ENCODE assay signal across 1 cellular context in genomic region chrX:53071604-53072417, GRCh38.
TF ChIP-seq lines count a peak whose summit lies in the region.

No MANE protein-coding gene starts in this region.

TF ChIP-seq in H1, 55 proteins besides CTCF, POLR2A, EP300 and RAD21:
- TF ChIP-seq POLR2AphosphoS5 (IDR thresholded peaks at IDR 0.05; ENCODE audit: low read depth, low read length) (peak; percentile 37; the same call in 1 of the 2 replicates), CREB1 (IDR thresholded peaks at IDR 0.05) (no peak), KDM1A (IDR thresholded peaks at IDR 0.05; ENCODE audit: borderline replicate concordance, low read length) (peak; percentile 99), EGR1 (IDR thresholded peaks at IDR 0.05; ENCODE audit: borderline replicate concordance, low read depth, low read length) (no peak), ASH2L (IDR thresholded peaks at IDR 0.05; ENCODE audit: low read length) (no peak), CHD7 (IDR thresholded peaks at IDR 0.05; ENCODE audit: insufficient replicate concordance, low read length) (no peak), FOSL1 (IDR thresholded peaks at IDR 0.05; ENCODE audit: insufficient read depth, low read depth, low read length) (no peak), SIRT6 (IDR thresholded peaks at IDR 0.05; ENCODE audit: low read length) (no peak), RXRA (IDR thresholded peaks at IDR 0.05; ENCODE audit: insufficient read depth, low read depth, low read length) (no peak), CBX8 (IDR thresholded peaks at IDR 0.05; ENCODE audit: borderline replicate concordance, low read depth, low read length) (no peak), NANOG (IDR thresholded peaks at IDR 0.05; ENCODE audit: insufficient read depth, low read depth, low read length, poor library complexity, severe bottlenecking) (no peak), TEAD4 (IDR thresholded peaks at IDR 0.05; ENCODE audit: low read depth, low read length) (no peak), SIN3A (conservative IDR thresholded peaks at IDR 0.05 in 1 of 2, IDR thresholded peaks at IDR 0.05 in 1 of 2; ENCODE audit: low read depth in 1 of 2, low read length in 2 of 2) (no peak), HDAC2 (IDR thresholded peaks at IDR 0.05; ENCODE audit: borderline replicate concordance in 1 of 2, low read depth in 2 of 2, low read length in 2 of 2) (no peak), BCL11A (IDR thresholded peaks at IDR 0.05; ENCODE audit: low read depth in 2 of 2, low read length in 2 of 2) (no peak), SAP30 (IDR thresholded peaks at IDR 0.05; ENCODE audit: insufficient read depth, insufficient replicate concordance, low read length) (no peak), TBP (IDR thresholded peaks at IDR 0.05; ENCODE audit: low read depth, low read length) (no peak), CHD1 (IDR thresholded peaks at IDR 0.05; ENCODE audit: low read depth, low read length) (no peak), RBBP5 (IDR thresholded peaks at IDR 0.05; ENCODE audit: borderline replicate concordance, low read depth, low read length) (no peak), GTF2F1 (IDR thresholded peaks at IDR 0.05; ENCODE audit: borderline replicate concordance, low read depth, low read length) (no peak)
- TF ChIP-seq, protein P1, sequence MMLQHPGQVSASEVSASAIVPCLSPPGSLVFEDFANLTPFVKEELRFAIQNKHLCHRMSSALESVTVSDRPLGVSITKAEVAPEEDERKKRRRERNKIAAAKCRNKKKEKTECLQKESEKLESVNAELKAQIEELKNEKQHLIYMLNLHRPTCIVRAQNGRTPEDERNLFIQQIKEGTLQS (IDR thresholded peaks at IDR 0.05; ENCODE audit: insufficient read depth, low read depth, low read length), result no peak
- TF ChIP-seq, protein P2, sequence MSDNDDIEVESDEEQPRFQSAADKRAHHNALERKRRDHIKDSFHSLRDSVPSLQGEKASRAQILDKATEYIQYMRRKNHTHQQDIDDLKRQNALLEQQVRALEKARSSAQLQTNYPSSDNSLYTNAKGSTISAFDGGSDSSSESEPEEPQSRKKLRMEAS (IDR thresholded peaks at IDR 0.05), result peak; percentile 76
